Comparison of ENCODE assay signal across 4 cellular contexts in the genomic region with DNA sequence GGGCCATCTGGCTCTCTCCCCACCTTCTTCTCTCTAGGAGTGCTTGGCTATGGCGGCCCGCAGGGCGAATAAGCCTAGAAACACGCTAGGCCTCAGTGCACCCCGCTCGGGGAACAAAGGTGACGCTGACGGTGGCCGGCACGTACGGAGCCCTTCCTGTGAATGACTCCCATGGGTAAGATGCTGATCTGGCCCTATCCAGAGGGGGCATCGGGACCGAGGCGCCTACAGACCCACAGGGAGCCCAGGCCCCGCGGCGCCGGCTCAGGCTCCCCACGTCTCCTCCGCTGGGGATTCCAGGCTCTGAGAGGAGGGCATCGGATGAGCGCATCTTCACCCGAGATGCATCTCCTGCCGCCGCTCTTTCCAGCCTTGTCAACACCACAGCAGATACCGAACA.
"Had no signal": no experiment of that assay in that cellular context is flagged by ENCODE, and none has a peak within 500 bp of the region (broad histone marks: within the 10 kb centered on the region; RNA-seq: fewer than 3 reads in every experiment).

No MANE protein-coding gene starts in this region.

- H3K27ac Mint-ChIP-seq: GM23338 had no signal

- H3K4me3 ChIP-seq: GM23338 had no signal

- ATAC-seq: GM23338 had no signal

- H3K9me3 Mint-ChIP-seq: GM23338, H9 had no signal

- H3K4me3 Mint-ChIP-seq: GM23338, H9 had no signal

- DNase-seq: H9, HCEC 1CT, IMR-90 had no signal
